2 cellular contexts compared by ENCODE assay signal in genomic region chr20:58685988-58686387, GRCh38.
TF ChIP-seq lines count a peak whose summit lies in the region.

No MANE protein-coding gene starts in this region.

TF ChIP-seq in HCT116, 20 proteins besides CTCF, POLR2A, EP300 and RAD21:
- no peak for TF ChIP-seq TCF7L2 (IDR thresholded peaks at IDR 0.05; ENCODE audit: borderline replicate concordance, extremely low read depth, insufficient read depth, insufficient read length)
- TF ChIP-seq CEBPB (IDR thresholded peaks at IDR 0.05; ENCODE audit: low read depth) = no peak
- no peak for TF ChIP-seq ATF3 (IDR thresholded peaks at IDR 0.05)
- TF ChIP-seq SIN3A (IDR thresholded peaks at IDR 0.05; ENCODE audit: low read depth) = no peak
- TF ChIP-seq ZFX (IDR thresholded peaks at IDR 0.05) = no peak
- no peak for TF ChIP-seq EGR1 (IDR thresholded peaks at IDR 0.05; ENCODE audit: low read depth)
- no peak for TF ChIP-seq REST (IDR thresholded peaks at IDR 0.05; ENCODE audit: low read depth)
- no peak for TF ChIP-seq JUND (IDR thresholded peaks at IDR 0.05)
- no peak for TF ChIP-seq MAX (IDR thresholded peaks at IDR 0.05)
- no peak for TF ChIP-seq ZNF274 (IDR thresholded peaks at IDR 0.05; ENCODE audit: low read depth, low read length)
- TF ChIP-seq ZBTB33 (IDR thresholded peaks at IDR 0.05; ENCODE audit: extremely low read depth, insufficient replicate concordance, low read length) = no peak
- TF ChIP-seq SP1 (IDR thresholded peaks at IDR 0.05; ENCODE audit: low read depth) = no peak
- no peak for TF ChIP-seq SRF (IDR thresholded peaks at IDR 0.05; ENCODE audit: low read depth)
- no peak for TF ChIP-seq EZH2phosphoT487 (IDR thresholded peaks at IDR 0.05; ENCODE audit: borderline replicate concordance)

TF ChIP-seq in H1, 55 proteins besides CTCF, POLR2A, EP300 and RAD21:
- TF ChIP-seq E2F6 (IDR thresholded peaks at IDR 0.05) = no peak
- no peak for TF ChIP-seq CTBP2 (IDR thresholded peaks at IDR 0.05; ENCODE audit: borderline replicate concordance, insufficient read depth, insufficient read length, low read length)
- TF ChIP-seq GTF2F1 (IDR thresholded peaks at IDR 0.05; ENCODE audit: borderline replicate concordance, low read depth, low read length) = no peak
- TF ChIP-seq CBX8 (IDR thresholded peaks at IDR 0.05; ENCODE audit: borderline replicate concordance, low read depth, low read length) = no peak
- no peak for TF ChIP-seq YY1 (IDR thresholded peaks at IDR 0.05; ENCODE audit: low read depth, low read length)
- no peak for TF ChIP-seq CHD1 (IDR thresholded peaks at IDR 0.05; ENCODE audit: low read depth, low read length)
TF ChIP-seq in H1: peak in this region for 0.
